Comparison of ENCODE assay signal across 8 cellular contexts in the genomic region with DNA sequence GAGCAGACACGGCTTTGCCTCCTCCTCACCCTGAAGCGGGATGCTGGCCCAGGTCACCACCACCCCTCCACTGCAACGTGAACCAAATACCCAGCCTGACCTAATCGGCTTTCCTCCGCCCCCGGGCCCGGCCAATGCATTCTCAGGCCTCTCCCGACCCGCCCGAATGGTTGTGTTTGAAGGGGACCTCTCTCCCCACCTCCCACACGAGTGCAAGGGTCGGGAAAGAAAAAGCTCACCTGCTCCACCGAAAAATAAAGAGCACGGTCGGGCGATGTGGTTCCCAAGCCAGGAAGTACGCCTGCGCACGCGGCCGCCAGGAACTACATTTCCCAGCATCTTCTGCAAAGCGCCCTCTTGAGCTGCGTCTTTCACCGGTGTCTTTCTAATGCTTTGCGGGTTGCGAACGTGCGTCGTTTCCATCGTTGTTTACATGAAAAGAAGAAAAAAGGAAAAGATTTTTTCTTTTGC. TPM values are rescaled to one million over a fixed set of nuclear protein-coding genes. Genes with fewer than 3 reads are reported as not detected.
DNase-seq lines count a peak whose midpoint lies in the region; ATAC-seq and TF ChIP-seq lines count a peak whose summit lies in the region.

A gene (minus strand): TSS at position 282 of the 471 bp plus-strand sequence.

- POLR2A ChIA-PET in activated CD8-positive, alpha-beta T cell treated with anti-CD3 and anti-CD28 coated beads, Interleukin-2, amount 10 ng/mL, durations not matched to agents 7 days and 5 days (lab: Charles Lee): interaction anchor here (0.8 kb wide), 1 partner anchor 48 kb away, joined by 3 read pairs; no protein-coding TSS in a partner anchor

- WGBS in esophagus, 2 donors: 4 to 7% methylated on average over 30 of the region's 30 CpGs

- ATAC-seq in activated CD8-positive, alpha-beta T cell treated with anti-CD3 and anti-CD28 coated beads, Interleukin-2, amount 10 ng/mL, durations not matched to agents 7 days and 5 days: no peak
- ATAC-seq in GM19324 (IDR thresholded peaks at IDR 0.05; ENCODE audit: low FRiP score, unreplicated experiment): no peak

- TF ChIP-seq CTCF in BE2C (IDR thresholded peaks at IDR 0.05; ENCODE audit: low read depth, low read length): peak; percentile 30

- H3K4me3 ChIP-seq in BE2C (ENCODE audit: low read depth, low read length) (peak within 1 kb of the TSS; percentile 61), esophagus (ENCODE audit: low read depth in 1 of 2, low read length in 2 of 2) (peak within 1 kb of the TSS; percentile 8 to 49)

- H3K27ac ChIP-seq in esophagus (ENCODE audit: low read depth in 2 of 2, low read length in 1 of 2): no peak within 1 kb of the TSS

- H3K36me3 ChIP-seq in BE2C: no peaks in the 10 kb centered on the region
- no peaks in the 10 kb centered on the region for H3K36me3 ChIP-seq in esophagus (ENCODE audit: control insufficient read depth in 2 of 2, insufficient read depth in 2 of 2, low read length in 1 of 2)

- H3K9me3 ChIP-seq in BE2C (no peaks in the 10 kb centered on the region; the same call in 1 of the 2 replicates), esophagus (ENCODE audit: control insufficient read depth in 2 of 2, insufficient read depth in 1 of 2, low read depth in 1 of 2, low read length in 1 of 2) (no peaks in the 10 kb centered on the region)

- H3K27me3 ChIP-seq in BE2C (no peaks in the 10 kb centered on the region), esophagus (ENCODE audit: control insufficient read depth in 1 of 2, insufficient read depth in 2 of 2, low read length in 2 of 2) (no peaks in the 10 kb centered on the region)

- peaks cover 2% of the 10 kb centered on the region for H3K36me3 Mint-ChIP-seq in activated CD8-positive, alpha-beta T cell treated with anti-CD3 and anti-CD28 coated beads, Interleukin-2, amount 10 ng/mL, durations not matched to agents 7 days and 5 days (ENCODE audit: low read depth)

- peak; percentile 77 for DNase-seq in BE2C
- DNase-seq in MV-4-11 (lab: John Stamatoyannopoulos, UW): peak; percentile 24
- DNase-seq in activated CD8-positive, alpha-beta T cell treated with anti-CD3 and anti-CD28 coated beads, Interleukin-2, amount 10 ng/mL, durations not matched to agents 7 days and 5 days: peak; percentile 52
- peak; percentile 58 for DNase-seq in mucosa of gallbladder (ENCODE audit: low spot score)
- peak in 4 of 6 experiments; percentile 1 to 48 (median 19) for DNase-seq in stimulated activated naive CD4-positive, alpha-beta T cell (lab: John Stamatoyannopoulos, UW)
- DNase-seq in NK-92 (lab: John Stamatoyannopoulos, UW; ENCODE audit: unreplicated experiment): no peak

- peak within 1 kb of the TSS; percentile 65 for H3K4me3 Mint-ChIP-seq in activated CD8-positive, alpha-beta T cell treated with anti-CD3 and anti-CD28 coated beads, Interleukin-2, amount 10 ng/mL, durations not matched to agents 7 days and 5 days

- CTCF ChIA-PET in activated CD8-positive, alpha-beta T cell treated with anti-CD3 and anti-CD28 coated beads, Interleukin-2, amount 10 ng/mL, durations not matched to agents 7 days and 5 days (lab: Charles Lee): no interaction called here

- peak within 1 kb of the TSS; percentile 52 for H3K27ac Mint-ChIP-seq in activated CD8-positive, alpha-beta T cell treated with anti-CD3 and anti-CD28 coated beads, Interleukin-2, amount 10 ng/mL, durations not matched to agents 7 days and 5 days

- peaks cover 5% of the 10 kb centered on the region for H3K4me1 Mint-ChIP-seq in activated CD8-positive, alpha-beta T cell treated with anti-CD3 and anti-CD28 coated beads, Interleukin-2, amount 10 ng/mL, durations not matched to agents 7 days and 5 days (ENCODE audit: low read depth)

- H3K9me3 Mint-ChIP-seq in activated CD8-positive, alpha-beta T cell treated with anti-CD3 and anti-CD28 coated beads, Interleukin-2, amount 10 ng/mL, durations not matched to agents 7 days and 5 days (ENCODE audit: insufficient read depth): peaks cover 21% of the 10 kb centered on the region

- no peaks in the 10 kb centered on the region for H3K4me1 ChIP-seq in BE2C
- H3K4me1 ChIP-seq in esophagus (ENCODE audit: control insufficient read depth in 2 of 2, insufficient read depth in 2 of 2, low read length in 1 of 2): no peaks in the 10 kb centered on the region

- peaks cover 2% of the 10 kb centered on the region for H3K27me3 Mint-ChIP-seq in activated CD8-positive, alpha-beta T cell treated with anti-CD3 and anti-CD28 coated beads, Interleukin-2, amount 10 ng/mL, durations not matched to agents 7 days and 5 days (ENCODE audit: low read depth)

RNA-seq across cellular contexts. Expression of the gene that starts here (rescaled TPM):
- polyA plus RNA-seq in BE2C (2012; ENCODE audit: insufficient read depth, insufficient read length, low read depth): 16.1 TPM
- total RNA-seq in activated CD8-positive, alpha-beta T cell treated with anti-CD3 and anti-CD28 coated beads, Interleukin-2, amount 10 ng/mL, durations not matched to agents 7 days and 5 days: under 1 TPM; 0.57 to 0.76 TPM
- 1 to 10 TPM in 1 of 2 donors, under 1 TPM in 1; 0.92 to 1.5 TPM for polyA plus RNA-seq in esophagus
- 4.5 TPM for total RNA-seq in mucosa of gallbladder

Comparison
In these comparisons a context has a peak if more than half of its experiments do, and no peak if none do; other contexts are left out.
1. Peak in DNase-seq in activated CD8-positive, alpha-beta T cell treated with anti-CD3 and anti-CD28 coated beads, Interleukin-2, amount 10 ng/mL, durations not matched to agents 7 days and 5 days; RNA of the gene not detected or under 1 TPM.